ENCODE assay signal across 17 cellular contexts in genomic region chr6:1838604-1839003, GRCh38.
DNase-seq lines count a peak whose midpoint lies in the region; FAIRE-seq and TF ChIP-seq lines count a peak whose summit lies in the region.
"Had no signal": no experiment of that assay in that cellular context is flagged by ENCODE, and none has a peak within 500 bp of the region (broad histone marks: within the 10 kb centered on the region; RNA-seq: fewer than 3 reads in every experiment).

No MANE protein-coding gene starts in this region.

- H3K9me3 Mint-ChIP-seq in astrocyte (ENCODE audit: unreplicated experiment): no peaks in the 10 kb centered on the region
- H3K9me3 Mint-ChIP-seq: stimulated activated naive CD8-positive, alpha-beta T cell treated with anti-CD3 and anti-CD28 coated beads, Interleukin-15, amount 100 ng/mL, for 72 hours had no signal

- H3K4me1 Mint-ChIP-seq in astrocyte (ENCODE audit: low read depth, unreplicated experiment): peaks cover 15% of the 10 kb centered on the region
- H3K4me1 Mint-ChIP-seq: activated CD8-positive, alpha-beta memory T cell treated with anti-CD3 and anti-CD28 coated beads, Interleukin-2, amount 10 ng/mL, durations not matched to agents 7 days and 5 days; stimulated activated naive CD8-positive, alpha-beta T cell treated with anti-CD3 and anti-CD28 coated beads, Interleukin-15, amount 100 ng/mL, for 72 hours had no signal

- no peaks in the 10 kb centered on the region for H3K36me3 ChIP-seq in astrocyte (ENCODE audit: insufficient read depth, low read length)
- H3K36me3 ChIP-seq: gastroesophageal sphincter, spleen, vagina had no signal

- no peak overlapping the region for H3K4me3 Mint-ChIP-seq in astrocyte (ENCODE audit: unreplicated experiment)
- H3K4me3 Mint-ChIP-seq: activated CD8-positive, alpha-beta memory T cell treated with anti-CD3 and anti-CD28 coated beads, Interleukin-2, amount 10 ng/mL, durations not matched to agents 7 days and 5 days; stimulated activated naive CD8-positive, alpha-beta T cell treated with anti-CD3 and anti-CD28 coated beads, Interleukin-15, amount 100 ng/mL, for 72 hours had no signal

- no peaks in the 10 kb centered on the region for H3K27me3 Mint-ChIP-seq in astrocyte (ENCODE audit: low read depth, unreplicated experiment)
- H3K27me3 Mint-ChIP-seq: activated CD8-positive, alpha-beta memory T cell treated with anti-CD3 and anti-CD28 coated beads, Interleukin-2, amount 10 ng/mL, durations not matched to agents 7 days and 5 days; stimulated activated naive CD8-positive, alpha-beta T cell treated with anti-CD3 and anti-CD28 coated beads, Interleukin-15, amount 100 ng/mL, for 72 hours had no signal

- no peaks in the 10 kb centered on the region for H3K9me3 ChIP-seq in astrocyte (ENCODE audit: insufficient read depth, low read depth, low read length)
- H3K9me3 ChIP-seq: gastroesophageal sphincter, mucosa of descending colon, spleen, vagina had no signal

- H2AFZ ChIP-seq in astrocyte (ENCODE audit: low read depth, low read length): no peak overlapping the region

- no peak for TF ChIP-seq CTCF in astrocyte (IDR thresholded peaks at IDR 0.05; ENCODE audit: insufficient read depth, low read depth, low read length)

- H3K27ac Mint-ChIP-seq in astrocyte (ENCODE audit: unreplicated experiment): no peak overlapping the region
- H3K27ac Mint-ChIP-seq: activated CD8-positive, alpha-beta memory T cell treated with anti-CD3 and anti-CD28 coated beads, Interleukin-2, amount 10 ng/mL, durations not matched to agents 7 days and 5 days; stimulated activated naive CD8-positive, alpha-beta T cell treated with anti-CD3 and anti-CD28 coated beads, Interleukin-15, amount 100 ng/mL, for 72 hours had no signal

- H3K9ac ChIP-seq in astrocyte (ENCODE audit: low read length): no peak overlapping the region

- DNase-seq in EL (peak; percentile 48), astrocyte (ENCODE audit: low read depth) (peak; percentile 72), kidney tubule cell (ENCODE audit: low spot score) (peak; percentile 44), hepatic stellate cell (ENCODE audit: low spot score) (no peak), NOMO-1 treated with dmso at 0.1 percent for 144 hours (lab: John Stamatoyannopoulos, UW; ENCODE audit: unreplicated experiment) (no peak), T-helper 2 cell (no peak)
- no peak for DNase-seq in stimulated activated CD4-positive, alpha-beta T cell treated with anti-CD3 and anti-CD28 coated beads, Interleukin-2, amount 100 ng/mL, for 24 hours
- DNase-seq: activated CD8-positive, alpha-beta memory T cell treated with anti-CD3 and anti-CD28 coated beads, Interleukin-2, amount 10 ng/mL, durations not matched to agents 7 days and 5 days; Calu3; effector CD8-positive, alpha-beta T cell; mucosa of descending colon; spleen; stimulated activated naive CD8-positive, alpha-beta T cell treated with anti-CD3 and anti-CD28 coated beads, Interleukin-15, amount 100 ng/mL, for 72 hours had no signal

- no peaks in the 10 kb centered on the region for H3K27me3 ChIP-seq in astrocyte (ENCODE audit: insufficient read depth, low read length)
- H3K27me3 ChIP-seq: gastroesophageal sphincter, spleen, vagina had no signal

- no peak overlapping the region for H3K27ac ChIP-seq in astrocyte (ENCODE audit: low read depth, low read length)
- H3K27ac ChIP-seq: gastroesophageal sphincter, spleen, vagina had no signal

- H3K4me3 ChIP-seq in astrocyte (ENCODE audit: insufficient read depth, low read depth, low read length): no peak overlapping the region
- H3K4me3 ChIP-seq: gastroesophageal sphincter, mucosa of descending colon, spleen, vagina had no signal

- H3K79me2 ChIP-seq in astrocyte (ENCODE audit: insufficient read depth, low read length): no peaks in the 10 kb centered on the region

- peak overlapping the region; percentile 48 for H3K4me2 ChIP-seq in astrocyte (ENCODE audit: low read length)

- peaks cover 12% of the 10 kb centered on the region for H3K4me1 ChIP-seq in astrocyte (ENCODE audit: insufficient read depth, low read length)
- H3K4me1 ChIP-seq: spleen had no signal

- H4K20me1 ChIP-seq in astrocyte (ENCODE audit: insufficient read depth, low read length): no peaks in the 10 kb centered on the region

- no peak for TF ChIP-seq RAD21 in Ishikawa (IDR thresholded peaks at IDR 0.05; ENCODE audit: low read depth)

- H3K36me3 Mint-ChIP-seq in astrocyte (ENCODE audit: low read depth, unreplicated experiment): no peaks in the 10 kb centered on the region
- H3K36me3 Mint-ChIP-seq: activated CD8-positive, alpha-beta memory T cell treated with anti-CD3 and anti-CD28 coated beads, Interleukin-2, amount 10 ng/mL, durations not matched to agents 7 days and 5 days had no signal

- no peak for TF ChIP-seq EP300 in Ishikawa (IDR thresholded peaks at IDR 0.05; ENCODE audit: borderline replicate concordance)

- no peak for FAIRE-seq in astrocyte (lab: Jason Lieb, UNC)
- FAIRE-seq: islet of Langerhans had no signal

TF ChIP-seq in Ishikawa, 13 proteins besides CTCF, POLR2A, EP300 and RAD21:
- TF ChIP-seq NFIC (IDR thresholded peaks at IDR 0.05) (peak; percentile 37; the same call in 1 of the 2 replicates), TCF12 (IDR thresholded peaks at IDR 0.05; ENCODE audit: low read depth) (no peak), TEAD4 (IDR thresholded peaks at IDR 0.05) (0 out of 2 replicates have a peak, but pooled peaks have one; percentile 5)

Comparison
In these comparisons a context has a peak if more than half of its experiments do, and no peak if none do; other contexts are left out.
1. DNase-seq: peak in EL (single experiment), astrocyte (single experiment) and kidney tubule cell (single experiment); none in hepatic stellate cell (single experiment), stimulated activated CD4-positive, alpha-beta T cell treated with anti-CD3 and anti-CD28 coated beads, Interleukin-2, amount 100 ng/mL, for 24 hours (0 of 2), NOMO-1 treated with dmso at 0.1 percent for 144 hours (single experiment) and T-helper 2 cell (0 of 5).